ENCODE assay signal across 25 cellular contexts in the genomic region with DNA sequence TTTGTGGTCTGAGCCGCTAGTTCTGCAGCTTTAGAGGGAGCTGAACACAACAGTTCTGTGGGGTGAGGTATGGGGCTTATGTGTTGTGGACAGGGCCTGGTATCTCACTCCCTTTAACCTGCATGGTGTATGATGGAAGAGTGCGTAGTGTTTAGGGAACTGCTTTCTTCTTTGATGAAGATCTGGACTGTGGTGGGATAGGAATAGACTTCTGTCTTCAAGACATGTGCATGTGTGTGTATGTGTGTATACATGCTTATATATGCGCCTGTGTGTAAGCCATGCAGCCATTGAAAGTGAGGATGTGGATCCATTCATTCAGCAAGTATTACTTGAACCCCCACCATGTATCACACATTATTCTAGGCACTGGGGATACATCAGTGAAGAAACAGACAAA.
"Had no signal": no experiment of that assay in that cellular context is flagged by ENCODE, and none has a peak within 500 bp of the region (broad histone marks: within the 10 kb centered on the region; RNA-seq: fewer than 3 reads in every experiment).

No MANE protein-coding gene starts in this region.

- H3K27me3 Mint-ChIP-seq: stimulated activated memory B cell treated with anti-CD40 and anti-IgM and Interleukin-4, amounts not matched to agents 10 μg/mL and 1 μg/mL and 100 μg/mL, for 72 hours had no signal

- H3K4me3 ChIP-seq: gastrocnemius medialis, lung, ovary, psoas muscle, sigmoid colon, testis, tibial nerve, upper lobe of left lung had no signal

- H3K36me3 Mint-ChIP-seq: natural killer cell had no signal

- H3K9me3 ChIP-seq: gastrocnemius medialis, ovary, psoas muscle, sigmoid colon, testis, tibial nerve, upper lobe of left lung had no signal

- H3K27ac ChIP-seq: epithelial cell of prostate, gastrocnemius medialis, ovary, psoas muscle, sigmoid colon, testis, tibial nerve, upper lobe of left lung had no signal

- FAIRE-seq: kidney had no signal

- ATAC-seq: esophagus mucosa; gastrocnemius medialis; left lobe of liver; natural killer cell; psoas muscle; right cardiac atrium; stimulated activated memory B cell treated with anti-CD40 and anti-IgM and Interleukin-4, amounts not matched to agents 10 μg/mL and 1 μg/mL and 100 μg/mL, for 72 hours; stimulated activated naive CD8-positive, alpha-beta T cell treated with anti-CD3 and anti-CD28 coated beads, Interleukin-15, Interleukin-2, amounts not matched to agents 100 U/mL and 50 U/mL, for 24 hours had no signal

- H3K4me1 Mint-ChIP-seq: endodermal cell; memory B cell; natural killer cell; stimulated activated memory B cell treated with anti-CD40 and anti-IgM and Interleukin-4, amounts not matched to agents 10 μg/mL and 1 μg/mL and 100 μg/mL, for 72 hours had no signal

- H3K4me3 Mint-ChIP-seq: endodermal cell; memory B cell; natural killer cell; stimulated activated memory B cell treated with anti-CD40 and anti-IgM and Interleukin-4, amounts not matched to agents 10 μg/mL and 1 μg/mL and 100 μg/mL, for 72 hours had no signal

- H3K27ac Mint-ChIP-seq: endodermal cell; memory B cell; natural killer cell; stimulated activated memory B cell treated with anti-CD40 and anti-IgM and Interleukin-4, amounts not matched to agents 10 μg/mL and 1 μg/mL and 100 μg/mL, for 72 hours had no signal

- DNase-seq: cortex of kidney; effector CD4-positive, alpha-beta T cell; endodermal cell; gastrocnemius medialis; head of caudate nucleus; kidney; natural killer cell; occipital lobe; ovary; posterior cingulate gyrus; psoas muscle; right cardiac atrium; sigmoid colon; stimulated activated CD4-positive, alpha-beta T cell treated with anti-CD3 and anti-CD28 coated beads, Interleukin-4, amount 100 ng/mL, for 4 hours; stimulated activated naive CD8-positive, alpha-beta T cell treated with anti-CD3 and anti-CD28 coated beads, Interleukin-15, Interleukin-2, amounts not matched to agents 100 U/mL and 50 U/mL, for 24 hours; substantia nigra; testis; upper lobe of left lung had no signal

- H3K4me1 ChIP-seq: gastrocnemius medialis, psoas muscle, sigmoid colon, testis, tibial nerve, upper lobe of left lung had no signal
